Comparison of ENCODE assay signal across 8 cellular contexts in the genomic region with DNA sequence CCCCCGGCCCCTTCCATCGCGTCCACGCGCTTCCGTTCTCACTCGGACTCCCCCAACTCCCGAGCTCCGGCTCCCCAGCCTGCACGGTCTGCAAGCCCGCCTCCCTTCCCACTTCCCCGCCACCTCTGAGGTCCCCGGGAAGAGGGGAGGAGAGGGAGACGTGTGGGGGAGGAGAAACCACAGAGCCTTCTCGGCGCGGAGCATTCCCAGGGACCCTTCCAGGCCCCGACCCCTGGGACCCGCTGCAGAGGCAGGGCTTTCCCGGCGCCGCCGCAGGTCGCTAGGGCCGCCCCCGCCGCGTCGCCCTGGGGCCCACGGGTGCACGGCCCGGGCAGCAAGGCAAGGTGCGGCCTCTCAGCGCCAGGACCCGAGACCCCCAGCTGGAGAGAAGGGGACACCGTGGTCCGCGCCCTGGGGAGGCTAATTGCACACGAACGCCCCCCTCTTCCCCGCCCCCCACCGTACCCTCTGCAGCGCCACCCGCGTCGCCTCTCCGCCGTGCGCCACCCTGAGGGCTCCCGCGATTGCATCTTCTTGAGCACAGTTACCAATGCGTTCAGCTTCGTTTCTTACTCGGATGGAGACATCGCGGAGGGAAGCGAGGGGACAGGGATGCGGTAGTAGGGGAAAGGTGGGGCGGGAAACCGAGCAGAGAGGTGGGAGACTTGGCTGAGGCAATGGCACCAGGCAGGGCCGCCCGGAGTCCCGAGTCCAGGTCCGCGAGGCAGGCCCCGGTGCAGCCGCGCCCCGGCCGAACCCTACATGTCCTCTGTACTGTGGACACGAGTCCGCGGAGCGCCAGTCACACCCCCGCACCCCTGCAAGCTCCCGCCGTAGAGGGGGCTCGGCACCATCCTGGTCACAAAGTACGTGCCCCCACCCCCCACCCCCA. TPM values are rescaled to one million over a fixed set of nuclear protein-coding genes. Genes with fewer than 3 reads are reported as not detected.
DNase-seq lines count a peak whose midpoint lies in the region; ATAC-seq and TF ChIP-seq lines count a peak whose summit lies in the region.

No MANE protein-coding gene starts in this region.

- peak; percentile 57 for ATAC-seq in HG02885 (IDR thresholded peaks at IDR 0.05; ENCODE audit: poor library complexity, unreplicated experiment)

- no peak for TF ChIP-seq POLR2A in thyroid gland (IDR thresholded peaks at IDR 0.05)

- CTCF ChIA-PET in A673 (lab: Charles Lee): interaction anchor here (0.5 to 1.9 kb wide), 16 partner anchors 20 to 1104 kb away, joined by 3 to 24 read pairs (median 6); a partner anchor contains a TSS

- H3K36me3 ChIP-seq in A673 (ENCODE audit: insufficient read depth, low read length, poor library complexity, severe bottlenecking) (no peaks in the 10 kb centered on the region), esophagus (ENCODE audit: control insufficient read depth in 2 of 2, insufficient read depth in 2 of 2, low read length in 1 of 2) (no peaks in the 10 kb centered on the region), muscle layer of duodenum (ENCODE audit: control insufficient read depth in 1 of 2, insufficient read depth in 2 of 2, low read length in 2 of 2) (no peaks in the 10 kb centered on the region), thyroid gland (no peaks in the 10 kb centered on the region)

- H3K4me3 ChIP-seq in A673 (ENCODE audit: low read depth, low read length, poor library complexity, severe bottlenecking): peak overlapping the region; percentile 92
- H3K4me3 ChIP-seq in esophagus (ENCODE audit: low read depth in 1 of 2, low read length in 2 of 2): peak overlapping the region; percentile 66 to 73
- H3K4me3 ChIP-seq in muscle layer of duodenum (ENCODE audit: low read depth in 1 of 2, low read length in 2 of 2): peak overlapping the region; percentile 79 to 96
- H3K4me3 ChIP-seq in thyroid gland (replicated peaks in 1 of 3): peak overlapping the region; percentile 55 to 80 (median 78)

- no peaks in the 10 kb centered on the region for H3K27me3 ChIP-seq in A673 (replicated peaks; ENCODE audit: insufficient read depth, low read depth, low read length, poor library complexity)
- H3K27me3 ChIP-seq in esophagus (ENCODE audit: control insufficient read depth in 1 of 2, insufficient read depth in 2 of 2, low read length in 2 of 2): no peaks in the 10 kb centered on the region
- no peaks in the 10 kb centered on the region for H3K27me3 ChIP-seq in muscle layer of duodenum (ENCODE audit: low read depth, low read length)
- no peaks in the 10 kb centered on the region for H3K27me3 ChIP-seq in thyroid gland

- intact Hi-C loops in A673 (cut with micrococcal nuclease; ENCODE audit: unreplicated experiment): loop anchor here (1.0 to 10.0 kb wide), 6 partner anchors 20 to 828 kb away; a partner anchor contains a TSS
- intact Hi-C loops in thyroid gland (cut with DNase I): loop anchor here (10.0 kb wide), 1 partner anchor 212 kb away; no protein-coding TSS in a partner anchor

- peaks cover 9% of the 10 kb centered on the region for H3K4me1 ChIP-seq in A673 (ENCODE audit: insufficient read depth, low read length, poor library complexity, severe bottlenecking)
- H3K4me1 ChIP-seq in esophagus (ENCODE audit: control insufficient read depth in 2 of 2, insufficient read depth in 2 of 2, low read length in 1 of 2): peaks cover 0 to 3% of the 10 kb centered on the region in 2 donors
- peaks cover 0 to 24% of the 10 kb centered on the region in 2 donors for H3K4me1 ChIP-seq in muscle layer of duodenum (ENCODE audit: control insufficient read depth in 1 of 2, insufficient read depth in 2 of 2, low read length in 2 of 2)
- peaks cover 4 to 14% of the 10 kb centered on the region in 2 donors for H3K4me1 ChIP-seq in thyroid gland

- BruUV-seq in A673 (replicated peaks; lab: Mats Ljungman, UMichigan): no TSS peak

- peak overlapping the region; percentile 92 for H3K27ac ChIP-seq in A673 (ENCODE audit: low read depth, low read length, poor library complexity, severe bottlenecking)
- peak overlapping the region; percentile 49 to 75 for H3K27ac ChIP-seq in esophagus (ENCODE audit: low read depth in 2 of 2, low read length in 1 of 2)
- no peak overlapping the region for H3K27ac ChIP-seq in muscle layer of duodenum (ENCODE audit: low read length)
- peak overlapping the region; percentile 52 to 79 (median 54) for H3K27ac ChIP-seq in thyroid gland

- WGBS in esophagus, 2 donors: 0 to 1% methylated on average over 70 to 79 of the region's 79 CpGs
- WGBS in thyroid gland, 2 donors: 0% methylated on average over 19 to 24 of the region's 79 CpGs

- TF ChIP-seq CTCF in A673 (conservative IDR thresholded peaks at IDR 0.05; ENCODE audit: low read depth, low read length) (peak; percentile 63), GM12874 (IDR thresholded peaks at IDR 0.05; ENCODE audit: insufficient read depth, low read depth, low read length) (peak; percentile 73), thyroid gland (IDR thresholded peaks at IDR 0.05) (peak in 1 of 6 experiments; percentile 26)

- DNase-seq in A673 (ENCODE audit: low spot score) (peak; percentile 89), NCI-H526 (lab: John Stamatoyannopoulos, UW) (peak; percentile 61 to 72), activated T-cell treated with anti-CD3 and anti-CD28 coated beads for 48 hours (ENCODE audit: low read depth) (peak; percentile 42), thyroid gland (peak; percentile 58 to 62)

- H3K9me3 ChIP-seq in A673 (ENCODE audit: low read depth, low read length, poor library complexity, severe bottlenecking) (no peaks in the 10 kb centered on the region), esophagus (ENCODE audit: control insufficient read depth in 2 of 2, insufficient read depth in 1 of 2, low read depth in 1 of 2, low read length in 1 of 2) (no peaks in the 10 kb centered on the region), muscle layer of duodenum (ENCODE audit: control insufficient read depth in 1 of 2, low read length in 2 of 2) (no peaks in the 10 kb centered on the region), thyroid gland (no peaks in the 10 kb centered on the region)

- POLR2A ChIA-PET in A673 (lab: Charles Lee; ENCODE audit: low non-redundant PET): no interaction called here

RNA-seq across cellular contexts. Expression of a gene that starts 29.0 kb away (rescaled TPM):
- total RNA-seq in A673 (2021) (4.4 and 4.9 TPM in 2 replicates), thyroid gland (1 to 10 TPM; 3.1 to 9.9 (median 7.1) TPM)
- polyA plus RNA-seq in esophagus: under 1 TPM; 0.19 to 0.22 TPM

RNA-seq across cellular contexts. Expression of a gene that starts 37.5 kb away (rescaled TPM):
- 58.4 and 60.0 TPM in 2 replicates for total RNA-seq in A673 (2021)
- polyA plus RNA-seq in esophagus: 10 to 100 TPM; 14.2 to 17.7 TPM
- 100 to 1,000 TPM in 1 of 4 donors, 10 to 100 TPM in 3; 46.3 to 109 (median 57.7) TPM for total RNA-seq in thyroid gland
